ENCODE assay signal across 1 cellular context in genomic region chr11:134331565-134332188, GRCh38.
TF ChIP-seq lines count a peak whose summit lies in the region.

Gene GLB1L2 (plus strand): TSS chr11:134331988. CDS start chr11:134332062, 74 bp downstream.

TF ChIP-seq in K562, 482 proteins besides CTCF, POLR2A, EP300 and RAD21 (continued from another document and continues in another):
- TF ChIP-seq MGA (IDR thresholded peaks at IDR 0.05), result peak; percentile 97
- no peak for TF ChIP-seq RHOXF2B (CRISPR knock-in tag; conservative IDR thresholded peaks at IDR 0.05)
- TF ChIP-seq SUPT5H (IDR thresholded peaks at IDR 0.05), result no peak
- TF ChIP-seq ZNF316 (IDR thresholded peaks at IDR 0.05), result no peak
- 0 out of 2 replicates have a peak, but pooled peaks have one; percentile 20 for TF ChIP-seq ATF7 (IDR thresholded peaks at IDR 0.05)
- TF ChIP-seq HBP1 (CRISPR knock-in tag; IDR thresholded peaks at IDR 0.05), result no peak
- no peak for TF ChIP-seq CREB1 (IDR thresholded peaks at IDR 0.05)
- TF ChIP-seq CREB1 (CRISPR knock-in tag; IDR thresholded peaks at IDR 0.05), result peak; percentile 54; the same call in 1 of the 2 replicates
- no peak for TF ChIP-seq RERE (CRISPR knock-in tag; IDR thresholded peaks at IDR 0.05; ENCODE audit: borderline replicate concordance)
- TF ChIP-seq ZNF778 (CRISPR knock-in tag; IDR thresholded peaks at IDR 0.05), result no peak
- TF ChIP-seq MTA1 (IDR thresholded peaks at IDR 0.05; ENCODE audit: borderline replicate concordance), result no peak
- TF ChIP-seq TFAM (CRISPR knock-in tag; conservative IDR thresholded peaks at IDR 0.05), result no peak
- TF ChIP-seq FOXA1 (IDR thresholded peaks at IDR 0.05; ENCODE audit: borderline replicate concordance), result no peak
- no peak for TF ChIP-seq ZNF785 (CRISPR knock-in tag; IDR thresholded peaks at IDR 0.05)
- TF ChIP-seq PRPF4 (IDR thresholded peaks at IDR 0.05; ENCODE audit: insufficient read depth, low read depth, low read length, poor library complexity, severe bottlenecking), result no peak
- no peak for TF ChIP-seq E4F1 (CRISPR knock-in tag; IDR thresholded peaks at IDR 0.05; ENCODE audit: borderline replicate concordance)
- TF ChIP-seq MYNN (IDR thresholded peaks at IDR 0.05), result no peak
- no peak for TF ChIP-seq MYNN (CRISPR knock-in tag; IDR thresholded peaks at IDR 0.05)
- TF ChIP-seq WHSC1 (IDR thresholded peaks at IDR 0.05; ENCODE audit: low read length), result no peak
- TF ChIP-seq ZC3H11A (IDR thresholded peaks at IDR 0.05; ENCODE audit: low read depth, low read length), result no peak
- TF ChIP-seq FOXA3 (CRISPR knock-in tag; conservative IDR thresholded peaks at IDR 0.05 in 1 of 2, IDR thresholded peaks at IDR 0.05 in 1 of 2), result peak in 1 of 2 experiments; percentile 47; a peak in 1 of 4 replicates
- no peak for TF ChIP-seq ZZZ3 (IDR thresholded peaks at IDR 0.05)
- TF ChIP-seq REST (CRISPR knock-in tag; IDR thresholded peaks at IDR 0.05; ENCODE audit: low read depth), result no peak
- TF ChIP-seq KDM5B (IDR thresholded peaks at IDR 0.05; ENCODE audit: insufficient replicate concordance, low read depth, low read length), result peak; percentile 34
- TF ChIP-seq LARP7 (IDR thresholded peaks at IDR 0.05), result no peak
- TF ChIP-seq PURB (CRISPR knock-in tag; IDR thresholded peaks at IDR 0.05; ENCODE audit: low read depth), result no peak
- TF ChIP-seq HDAC1 (IDR thresholded peaks at IDR 0.05), result peak in 1 of 2 experiments; percentile 39; a peak in 1 of 4 replicates
- TF ChIP-seq CTBP1 (IDR thresholded peaks at IDR 0.05; ENCODE audit: borderline replicate concordance), result no peak
- peak; percentile 72; the same call in 1 of the 2 replicates for TF ChIP-seq CREB3L1 (IDR thresholded peaks at IDR 0.05; ENCODE audit: borderline replicate concordance, low read depth)
- TF ChIP-seq GATA2 (CRISPR knock-in tag; IDR thresholded peaks at IDR 0.05), result no peak
- peak; percentile 97; the same call in 1 of the 2 replicates for TF ChIP-seq CC2D1A (IDR thresholded peaks at IDR 0.05)
- no peak for TF ChIP-seq ZNF507 (tag; conservative IDR thresholded peaks at IDR 0.05)
